ENCODE assay signal across 1 cellular context in genomic region chr2:174014699-174015070, GRCh38.
TF ChIP-seq lines count a peak whose summit lies in the region.

No MANE protein-coding gene starts in this region.

TF ChIP-seq in SK-N-SH, 30 proteins besides CTCF, POLR2A, EP300 and RAD21 (continued from another document):
- no peak for TF ChIP-seq TEAD4 (IDR thresholded peaks at IDR 0.05; ENCODE audit: borderline replicate concordance, insufficient read depth)
TF ChIP-seq in SK-N-SH: peak in this region for 4.
